ENCODE assay signal across 17 cellular contexts in the genomic region with DNA sequence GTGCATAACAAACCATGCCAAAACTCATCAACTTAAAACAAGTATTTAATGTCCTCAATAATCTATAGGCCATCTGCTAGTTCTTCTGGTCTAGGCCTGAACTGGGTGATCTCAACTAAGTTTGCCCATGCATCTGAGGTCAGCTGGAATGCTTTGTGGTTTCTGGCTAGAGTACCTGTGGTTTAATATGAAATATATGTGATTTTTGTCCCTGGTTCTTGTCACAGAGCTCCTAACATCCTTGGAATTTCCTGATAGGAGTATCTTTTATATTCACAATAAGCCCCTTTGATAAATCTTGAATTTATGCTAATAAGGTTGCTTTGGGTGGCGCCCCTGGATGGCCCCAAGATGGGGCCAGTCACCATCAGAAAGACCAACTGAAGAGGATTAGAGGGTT.
DNase-seq lines count a peak whose midpoint lies in the region; ATAC-seq and TF ChIP-seq lines count a peak whose summit lies in the region.
"Had no signal": no experiment of that assay in that cellular context is flagged by ENCODE, and none has a peak within 500 bp of the region (broad histone marks: within the 10 kb centered on the region; RNA-seq: fewer than 3 reads in every experiment).

No MANE protein-coding gene starts in this region.

- peaks cover 30% of the 10 kb centered on the region for H3K9me3 Mint-ChIP-seq in T-helper 2 cell treated with Interferon-gamma antibody and Interleukin-4, amounts not matched to agents 5 μg/mL and 100 μg/mL, for 36 hours
- no peaks in the 10 kb centered on the region for H3K9me3 Mint-ChIP-seq in GM23338

- H3K4me1 Mint-ChIP-seq in T-helper 2 cell treated with Interferon-gamma antibody and Interleukin-4, amounts not matched to agents 5 μg/mL and 100 μg/mL, for 36 hours (ENCODE audit: low read depth) = no peaks in the 10 kb centered on the region
- peaks cover 10% of the 10 kb centered on the region for H3K4me1 Mint-ChIP-seq in GM23338
- H3K4me1 Mint-ChIP-seq: B cell, T-cell had no signal

- DNase-seq in GM04504 (ENCODE audit: low read depth) (peak; percentile 3), HT1080 (ENCODE audit: low read depth) (peak; percentile 74), astrocyte of the hippocampus (ENCODE audit: low read depth, low spot score) (peak; percentile 59), renal cortical epithelial cell (ENCODE audit: low read depth) (peak; percentile 1), GM23338 (ENCODE audit: low spot score) (no peak), DMS 273 treated with DMSO at 0.1 percent for 48 hours (lab: John Stamatoyannopoulos, UW) (no peak)
- no peak for DNase-seq in T-helper 2 cell treated with Interferon-gamma antibody and Interleukin-4, amounts not matched to agents 5 μg/mL and 100 μg/mL, for 36 hours (ENCODE audit: low spot score)
- DNase-seq: ACHN; Calu3; CD4-positive, alpha-beta T cell; MV-4-11; NCI-H1417; NCI-H2029; NCI-H2171; NCI-H748 treated with DMSO at 0.1 percent for 48 hours; T-cell had no signal

- H2AFZ ChIP-seq in GM23338 = no peak overlapping the region

- H4K20me1 ChIP-seq in GM23338 (replicated peaks; ENCODE audit: insufficient read depth) = no peaks in the 10 kb centered on the region

- H3K4me3 ChIP-seq in GM23338 = no peak overlapping the region

- H3K27ac ChIP-seq in GM23338 (ENCODE audit: low read depth) = no peak overlapping the region

- H3K79me2 ChIP-seq in GM23338 (replicated peaks; ENCODE audit: insufficient read depth) = no peaks in the 10 kb centered on the region

- H3K4me1 ChIP-seq in GM23338 (ENCODE audit: insufficient read depth) = no peaks in the 10 kb centered on the region

- H3F3A ChIP-seq in GM23338 (replicated peaks; ENCODE audit: low read depth) = no peaks in the 10 kb centered on the region

- H3K9me2 ChIP-seq in GM23338 (ENCODE audit: insufficient read depth) = peaks cover 14% of the 10 kb centered on the region

- no peak for ATAC-seq in GM23338
- ATAC-seq: T-cell had no signal

- no peak overlapping the region for H3K4me3 Mint-ChIP-seq in T-helper 2 cell treated with Interferon-gamma antibody and Interleukin-4, amounts not matched to agents 5 μg/mL and 100 μg/mL, for 36 hours
- no peak overlapping the region for H3K4me3 Mint-ChIP-seq in GM23338
- H3K4me3 Mint-ChIP-seq: B cell; CD4-positive, alpha-beta T cell; T-cell had no signal

- no peaks in the 10 kb centered on the region for H3K27me3 Mint-ChIP-seq in T-helper 2 cell treated with Interferon-gamma antibody and Interleukin-4, amounts not matched to agents 5 μg/mL and 100 μg/mL, for 36 hours (ENCODE audit: low read depth)
- peaks cover 2% of the 10 kb centered on the region for H3K27me3 Mint-ChIP-seq in GM23338 (ENCODE audit: insufficient read depth, low read depth, poor library complexity)
- H3K27me3 Mint-ChIP-seq: B cell; CD4-positive, alpha-beta T cell; T-cell had no signal

- TF ChIP-seq CTCF in GM23338 (conservative IDR thresholded peaks at IDR 0.05; ENCODE audit: low read depth in 2 of 2) = no peak

- H3K36me3 Mint-ChIP-seq in T-helper 2 cell treated with Interferon-gamma antibody and Interleukin-4, amounts not matched to agents 5 μg/mL and 100 μg/mL, for 36 hours (ENCODE audit: low read depth) = no peaks in the 10 kb centered on the region
- H3K36me3 Mint-ChIP-seq in GM23338 (ENCODE audit: low read depth) = no peaks in the 10 kb centered on the region
- H3K36me3 Mint-ChIP-seq: T-cell had no signal

- H3K4me2 ChIP-seq in GM23338 = no peak overlapping the region

- H3K27ac Mint-ChIP-seq in T-helper 2 cell treated with Interferon-gamma antibody and Interleukin-4, amounts not matched to agents 5 μg/mL and 100 μg/mL, for 36 hours = no peak overlapping the region
- no peak overlapping the region for H3K27ac Mint-ChIP-seq in GM23338
- H3K27ac Mint-ChIP-seq: B cell; CD4-positive, alpha-beta T cell; T-cell had no signal

- no peaks in the 10 kb centered on the region for H3K27me3 ChIP-seq in GM23338 (ENCODE audit: insufficient read depth)

- H3K36me3 ChIP-seq in GM23338 (ENCODE audit: insufficient read depth) = no peaks in the 10 kb centered on the region

TF ChIP-seq in GM23338, 12 proteins besides CTCF, POLR2A, EP300 and RAD21:
- TF ChIP-seq POLR2AphosphoS5 (IDR thresholded peaks at IDR 0.05; ENCODE audit: low read depth) = no peak
- no peak for TF ChIP-seq CREB1 (CRISPR knock-in tag; IDR thresholded peaks at IDR 0.05; ENCODE audit: low read depth)

Comparison
In these comparisons a context has a peak if more than half of its experiments do, and no peak if none do; other contexts are left out.
1. DNase-seq: peak in GM04504 (single experiment), HT1080 (single experiment), astrocyte of the hippocampus (single experiment) and renal cortical epithelial cell (single experiment); none in T-helper 2 cell treated with Interferon-gamma antibody and Interleukin-4, amounts not matched to agents 5 μg/mL and 100 μg/mL, for 36 hours (single experiment), GM23338 (single experiment) and DMS 273 treated with DMSO at 0.1 percent for 48 hours (single experiment).